Comparison of ENCODE assay signal across 32 cellular contexts in genomic region chr2:231295363-231295655, GRCh38.
"Had no signal": no experiment of that assay in that cellular context is flagged by ENCODE, and none has a peak within 500 bp of the region (broad histone marks: within the 10 kb centered on the region; RNA-seq: fewer than 3 reads in every experiment).

No MANE protein-coding gene starts in this region.

- H3K27me3 Mint-ChIP-seq: activated naive CD4-positive, alpha-beta T cell treated with anti-CD3 and anti-CD28 coated beads, Interleukin-2, amount 50 U/mL, for 24 hours; activated T-cell treated with anti-CD3 and anti-CD28 coated beads, Interleukin-2, amount 50 U/mL, for 24 hours; central memory CD8-positive, alpha-beta T cell; effector memory CD8-positive, alpha-beta T cell; natural killer cell treated with Interleukin-12 subunit alpha and Interleukin-12 subunit beta and Interleukin-15 and Interleukin-18, amount 100 ng/mL, for 72 hours; stimulated activated naive CD8-positive, alpha-beta T cell treated with anti-CD3 and anti-CD28 coated beads, Interleukin-15, amount 100 ng/mL, for 72 hours had no signal

- H3K27me3 ChIP-seq: colonic mucosa, dorsolateral prefrontal cortex, gastroesophageal sphincter, hepatocyte, pancreas, sigmoid colon, tibial artery, upper lobe of right lung had no signal

- H3K4me3 Mint-ChIP-seq: activated CD4-positive, alpha-beta memory T cell treated with anti-CD3 and anti-CD28 coated beads, Interleukin-2, amount 10 ng/mL, durations not matched to agents 7 days and 5 days; activated naive CD4-positive, alpha-beta T cell treated with anti-CD3 and anti-CD28 coated beads, Interleukin-2, amount 50 U/mL, for 24 hours; activated T-cell treated with anti-CD3 and anti-CD28 coated beads, Interleukin-2, amount 50 U/mL, for 24 hours; central memory CD8-positive, alpha-beta T cell; effector memory CD8-positive, alpha-beta T cell; natural killer cell treated with Interleukin-12 subunit alpha and Interleukin-12 subunit beta and Interleukin-15 and Interleukin-18, amount 100 ng/mL, for 72 hours; stimulated activated effector memory CD8-positive, alpha-beta T cell treated with anti-CD3 and anti-CD28 coated beads, Interleukin-12 subunit alpha, Interleukin-12 subunit beta, amount 100 ng/mL, for 72 hours; stimulated activated naive CD8-positive, alpha-beta T cell treated with anti-CD3 and anti-CD28 coated beads, Interleukin-15, amount 100 ng/mL, for 72 hours; T-helper 1 cell treated with Interleukin-12 subunit alpha and Interleukin-12 subunit beta and Interleukin-4 antibody, amounts not matched to agents 30 μg/mL and 1 μg/mL, for 36 hours had no signal

- H3K27ac Mint-ChIP-seq: activated CD4-positive, alpha-beta memory T cell treated with anti-CD3 and anti-CD28 coated beads, Interleukin-2, amount 10 ng/mL, durations not matched to agents 7 days and 5 days; activated naive CD4-positive, alpha-beta T cell treated with anti-CD3 and anti-CD28 coated beads, Interleukin-2, amount 50 U/mL, for 24 hours; activated T-cell treated with anti-CD3 and anti-CD28 coated beads, Interleukin-2, amount 50 U/mL, for 24 hours; activated T-helper 2 cell treated with anti-CD3 and anti-CD28 coated beads, Interferon-gamma antibody, Interleukin-2, Interleukin-4, amounts not matched to agents 10 μg/mL and 5 μg/mL and 100 μg/mL, durations not matched to agents 14 hours and 24 hours and 36 hours; effector memory CD8-positive, alpha-beta T cell; stimulated activated effector memory CD8-positive, alpha-beta T cell treated with anti-CD3 and anti-CD28 coated beads, Interleukin-12 subunit alpha, Interleukin-12 subunit beta, amount 100 ng/mL, for 72 hours; stimulated activated naive CD8-positive, alpha-beta T cell treated with anti-CD3 and anti-CD28 coated beads, Interleukin-15, amount 100 ng/mL, for 72 hours; T-helper 1 cell treated with Interleukin-12 subunit alpha and Interleukin-12 subunit beta and Interleukin-4 antibody, amounts not matched to agents 30 μg/mL and 1 μg/mL, for 36 hours had no signal

- H3K27ac ChIP-seq: colonic mucosa, dorsolateral prefrontal cortex, gastroesophageal sphincter, hepatocyte, pancreas, prostate gland, sigmoid colon, tibial artery, upper lobe of right lung, VCaP had no signal

- H3K9me3 ChIP-seq: colonic mucosa, gastroesophageal sphincter, left ventricle myocardium inferior, mucosa of descending colon, pancreas, prostate gland, sigmoid colon, tibial artery, upper lobe of right lung had no signal

- ATAC-seq: activated CD4-positive, CD25-positive, alpha-beta regulatory T cell treated with anti-CD3 and anti-CD28 coated beads, Interleukin-2, amount 50 U/mL, for 24 hours; effector memory CD8-positive, alpha-beta T cell; mucosa of descending colon; natural killer cell treated with Interleukin-12 subunit alpha and Interleukin-12 subunit beta and Interleukin-15 and Interleukin-18, amount 100 ng/mL, for 72 hours; pancreas; stimulated activated effector memory CD8-positive, alpha-beta T cell treated with anti-CD3 and anti-CD28 coated beads, Interleukin-12 subunit alpha, Interleukin-12 subunit beta, amount 100 ng/mL, for 72 hours; stimulated activated naive CD8-positive, alpha-beta T cell treated with anti-CD3 and anti-CD28 coated beads, Interleukin-15, amount 100 ng/mL, for 72 hours; upper lobe of right lung had no signal

- H2AFZ ChIP-seq: hepatocyte had no signal

- H3K4me1 ChIP-seq: sigmoid colon, tibial artery had no signal

- H3K9me3 Mint-ChIP-seq: activated CD4-positive, alpha-beta memory T cell treated with anti-CD3 and anti-CD28 coated beads, Interleukin-2, amount 10 ng/mL, durations not matched to agents 7 days and 5 days; activated naive CD4-positive, alpha-beta T cell treated with anti-CD3 and anti-CD28 coated beads, Interleukin-2, amount 50 U/mL, for 24 hours; activated T-cell treated with anti-CD3 and anti-CD28 coated beads, Interleukin-2, amount 50 U/mL, for 24 hours; activated T-helper 2 cell treated with anti-CD3 and anti-CD28 coated beads, Interferon-gamma antibody, Interleukin-2, Interleukin-4, amounts not matched to agents 10 μg/mL and 5 μg/mL and 100 μg/mL, durations not matched to agents 14 hours and 24 hours and 36 hours; central memory CD8-positive, alpha-beta T cell; effector memory CD8-positive, alpha-beta T cell; natural killer cell treated with Interleukin-12 subunit alpha and Interleukin-12 subunit beta and Interleukin-15 and Interleukin-18, amount 100 ng/mL, for 72 hours; stimulated activated effector memory CD8-positive, alpha-beta T cell treated with anti-CD3 and anti-CD28 coated beads, Interleukin-12 subunit alpha, Interleukin-12 subunit beta, amount 100 ng/mL, for 72 hours; stimulated activated naive CD8-positive, alpha-beta T cell treated with anti-CD3 and anti-CD28 coated beads, Interleukin-15, amount 100 ng/mL, for 72 hours; T-helper 1 cell treated with Interleukin-12 subunit alpha and Interleukin-12 subunit beta and Interleukin-4 antibody, amounts not matched to agents 30 μg/mL and 1 μg/mL, for 36 hours had no signal

- H3K36me3 ChIP-seq: colonic mucosa, pancreas, prostate gland had no signal

- H3K36me3 Mint-ChIP-seq: natural killer cell treated with Interleukin-12 subunit alpha and Interleukin-12 subunit beta and Interleukin-15 and Interleukin-18, amount 100 ng/mL, for 72 hours; stimulated activated effector memory CD8-positive, alpha-beta T cell treated with anti-CD3 and anti-CD28 coated beads, Interleukin-12 subunit alpha, Interleukin-12 subunit beta, amount 100 ng/mL, for 72 hours had no signal

- H3K4me1 Mint-ChIP-seq: activated CD4-positive, alpha-beta memory T cell treated with anti-CD3 and anti-CD28 coated beads, Interleukin-2, amount 10 ng/mL, durations not matched to agents 7 days and 5 days; central memory CD8-positive, alpha-beta T cell; stimulated activated effector memory CD8-positive, alpha-beta T cell treated with anti-CD3 and anti-CD28 coated beads, Interleukin-12 subunit alpha, Interleukin-12 subunit beta, amount 100 ng/mL, for 72 hours; stimulated activated naive CD8-positive, alpha-beta T cell treated with anti-CD3 and anti-CD28 coated beads, Interleukin-15, amount 100 ng/mL, for 72 hours had no signal

- H3K79me2 ChIP-seq: hepatocyte had no signal

- H3K4me3 ChIP-seq: colonic mucosa, dorsolateral prefrontal cortex, gastroesophageal sphincter, hepatocyte, left ventricle myocardium inferior, lung, mucosa of descending colon, pancreas, prostate gland, sigmoid colon, tibial artery, upper lobe of right lung had no signal

- DNase-seq: activated CD4-positive, alpha-beta memory T cell treated with anti-CD3 and anti-CD28 coated beads, Interleukin-2, amount 10 ng/mL, durations not matched to agents 7 days and 5 days; activated CD4-positive, alpha-beta T cell treated with anti-CD3 and anti-CD28 coated beads for 48 hours; activated CD8-positive, alpha-beta memory T cell treated with anti-CD3 and anti-CD28 coated beads, Interleukin-2, amount 50 U/mL, for 48 hours; activated T-cell treated with anti-CD3 and anti-CD28 coated beads, Interleukin-2, amount 50 U/mL, for 24 hours; anterior cingulate cortex; dorsolateral prefrontal cortex; effector memory CD8-positive, alpha-beta T cell; islet precursor cell; left ventricle myocardium inferior; pancreas; sigmoid colon; small intestine; stimulated activated CD4-positive, alpha-beta T cell treated with anti-CD3 and anti-CD28 coated beads, Interleukin-4, amount 100 ng/mL, for 24 hours; stimulated activated naive CD8-positive, alpha-beta T cell treated with anti-CD3 and anti-CD28 coated beads, Interleukin-15, amount 100 ng/mL, for 72 hours; substantia nigra; T-helper 9 cell; tibial artery; upper lobe of right lung had no signal

- H3K4me2 ChIP-seq: hepatocyte had no signal
